8 cellular contexts compared by ENCODE assay signal in the genomic region with DNA sequence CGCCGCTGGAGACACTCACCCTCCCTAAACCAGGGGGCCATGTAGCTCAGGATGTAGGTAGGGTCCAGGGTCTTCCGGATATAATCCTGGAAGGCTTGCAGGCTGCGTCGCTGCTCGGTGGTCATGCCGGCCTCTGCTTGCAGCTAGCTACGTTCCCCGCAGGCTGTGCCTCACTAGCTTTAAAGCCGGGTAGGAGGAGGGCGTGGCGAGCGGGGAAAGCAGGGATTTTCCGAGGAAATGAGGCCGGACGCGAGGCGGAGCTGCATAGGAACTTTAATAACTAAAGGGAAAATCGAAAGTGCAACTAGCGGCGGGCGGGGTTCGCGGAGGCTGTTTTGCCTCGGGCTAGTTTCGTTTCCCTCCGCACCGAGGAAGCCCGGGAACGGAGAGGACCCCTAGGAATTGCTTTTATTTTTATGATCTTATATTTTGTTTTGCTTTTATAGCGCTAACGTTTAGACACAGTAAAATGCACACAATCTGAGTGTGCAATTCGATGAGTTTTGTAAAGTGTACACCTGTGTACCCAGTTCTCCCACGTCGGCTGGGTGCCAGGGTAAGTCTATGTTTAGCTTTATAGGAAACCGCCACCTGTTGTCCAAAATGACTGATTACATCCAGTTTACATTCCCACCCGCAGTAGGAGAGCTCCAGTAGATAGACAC. TPM values are rescaled to one million over a fixed set of nuclear protein-coding genes. Genes with fewer than 3 reads are reported as not detected.
DNase-seq lines count a peak whose midpoint lies in the region; ATAC-seq and TF ChIP-seq lines count a peak whose summit lies in the region.

A gene (minus strand): TSS at position 155 of the 665 bp plus-strand sequence. CDS start 30 bp downstream, at position 125.

- H3K27ac ChIP-seq in vagina, result peak within 1 kb of the TSS; percentile 91

- no peaks in the 10 kb centered on the region for H3K9me3 ChIP-seq in vagina

- peak; percentile 42 for TF ChIP-seq CTCF in GM12873 (IDR thresholded peaks at IDR 0.05; ENCODE audit: insufficient read depth, low read depth, low read length, missing control alignments)
- TF ChIP-seq CTCF in vagina (IDR thresholded peaks at IDR 0.05), result peak in 2 of 3 experiments; percentile 25 to 31

- peak; percentile 93 for DNase-seq in NCI-H1105 treated with DMSO at 0.1 percent for 48 hours (lab: John Stamatoyannopoulos, UW)
- peak; percentile 61 to 88 (median 82) for DNase-seq in T-helper 1 cell
- DNase-seq in amygdala (lab: John Stamatoyannopoulos, UW), result peak; percentile 17 to 88 (median 71)
- DNase-seq in left ventricle myocardium superior, result peak; percentile 95
- DNase-seq in pulmonary artery endothelial cell (ENCODE audit: low read depth, low spot score), result peak; percentile 85
- peak in 1 of 2 donors; percentile 93 for DNase-seq in vagina (ENCODE audit: extremely low spot score in 2 of 2)

- ATAC-seq in HG02678 (IDR thresholded peaks at IDR 0.05; ENCODE audit: unreplicated experiment) (peak; percentile 64), left ventricle myocardium superior (peak; percentile 97)

- peak within 1 kb of the TSS; percentile 63 to 65 for H3K4me3 ChIP-seq in vagina

- TF ChIP-seq POLR2A in vagina (IDR thresholded peaks at IDR 0.05), result peak in 1 of 2 donors; percentile 32

- H3K4me1 ChIP-seq in vagina, result peaks cover 37% of the 10 kb centered on the region

- no peaks in the 10 kb centered on the region for H3K27me3 ChIP-seq in vagina

- intact Hi-C loops in left ventricle myocardium superior (cut with micrococcal nuclease) (no loop called here), vagina (cut with DNase I) (no loop called here)

- peaks cover 0 to 3% of the 10 kb centered on the region in 2 donors for H3K36me3 ChIP-seq in vagina

RNA-seq across cellular contexts. Expression of the gene that starts here (rescaled TPM):
- total RNA-seq in left ventricle myocardium superior (4.5 TPM), pulmonary artery endothelial cell (20.8 and 37.1 TPM in 2 replicates), vagina (11.3 TPM)
